In genomic region chr16:11576427-11577289, GRCh38 we compare ENCODE assay signal across 8 cellular contexts. TPM values are rescaled to one million over a fixed set of nuclear protein-coding genes. Genes with fewer than 3 reads are reported as not detected.
DNase-seq lines count a peak whose midpoint lies in the region; ATAC-seq, FAIRE-seq and TF ChIP-seq lines count a peak whose summit lies in the region.

No MANE protein-coding gene starts in this region.

- intact Hi-C loops in Right ventricle myocardium inferior (cut with DNase I) (no loop called here), Right ventricle myocardium superior (cut with DNase I) (no loop called here), upper lobe of right lung (cut with DNase I) (no loop called here)
- intact Hi-C loops in activated T-helper 1 cell treated with anti-CD3 and anti-CD28 coated beads, Interleukin-12 subunit alpha, Interleukin-12 subunit beta, Interleukin-2, Interleukin-4 antibody, amounts not matched to agents 30 ng/mL and 10 ng/mL and 1 ng/mL, durations not matched to agents 14 hours and 24 hours and 36 hours (cut with micrococcal nuclease): no loop called here

- no peak overlapping the region for H3K4me3 ChIP-seq in upper lobe of right lung

- TF ChIP-seq CTCF in upper lobe of right lung (IDR thresholded peaks at IDR 0.05) (no peak), nephron progenitor cell (IDR thresholded peaks at IDR 0.05) (no peak)

- ATAC-seq in Right ventricle myocardium inferior (peak; percentile 37), Right ventricle myocardium superior (ENCODE audit: poor library complexity) (no peak), HG03108 (IDR thresholded peaks at IDR 0.05; ENCODE audit: unreplicated experiment) (peak; percentile 74), upper lobe of right lung (peak; percentile 84)

- no peaks in the 10 kb centered on the region for H3K27me3 Mint-ChIP-seq in activated T-helper 1 cell treated with anti-CD3 and anti-CD28 coated beads, Interleukin-12 subunit alpha, Interleukin-12 subunit beta, Interleukin-2, Interleukin-4 antibody, amounts not matched to agents 30 ng/mL and 10 ng/mL and 1 ng/mL, durations not matched to agents 14 hours and 24 hours and 36 hours (ENCODE audit: insufficient read depth)
- peaks cover 7% of the 10 kb centered on the region for H3K27me3 Mint-ChIP-seq in nephron progenitor cell (ENCODE audit: low read depth, poor library complexity)

- DNase-seq in Right ventricle myocardium inferior (ENCODE audit: missing footprints) (no peak), Right ventricle myocardium superior (no peak), upper lobe of right lung (peak; percentile 28), frontal cortex (ENCODE audit: low spot score in 2 of 2) (no peak), nephron progenitor cell (no peak)
- no peak for DNase-seq in activated T-helper 1 cell treated with anti-CD3 and anti-CD28 coated beads, Interleukin-12 subunit alpha, Interleukin-12 subunit beta, Interleukin-2, Interleukin-4 antibody, amounts not matched to agents 30 ng/mL and 10 ng/mL and 1 ng/mL, durations not matched to agents 14 hours and 24 hours and 36 hours (ENCODE audit: low spot score)
- no peak for DNase-seq in effector CD4-positive, alpha-beta T cell

- peaks cover 4% of the 10 kb centered on the region for H3K36me3 ChIP-seq in upper lobe of right lung

- FAIRE-seq in frontal cortex (lab: Jason Lieb, UNC): no peak

- H3K27ac Mint-ChIP-seq in activated T-helper 1 cell treated with anti-CD3 and anti-CD28 coated beads, Interleukin-12 subunit alpha, Interleukin-12 subunit beta, Interleukin-2, Interleukin-4 antibody, amounts not matched to agents 30 ng/mL and 10 ng/mL and 1 ng/mL, durations not matched to agents 14 hours and 24 hours and 36 hours: peak overlapping the region; percentile 36
- no peak overlapping the region for H3K27ac Mint-ChIP-seq in nephron progenitor cell

- H3K4me1 Mint-ChIP-seq in activated T-helper 1 cell treated with anti-CD3 and anti-CD28 coated beads, Interleukin-12 subunit alpha, Interleukin-12 subunit beta, Interleukin-2, Interleukin-4 antibody, amounts not matched to agents 30 ng/mL and 10 ng/mL and 1 ng/mL, durations not matched to agents 14 hours and 24 hours and 36 hours (ENCODE audit: low read depth): peaks cover 65% of the 10 kb centered on the region
- H3K4me1 Mint-ChIP-seq in nephron progenitor cell: peaks cover 17% of the 10 kb centered on the region

- no peak overlapping the region for H3K27ac ChIP-seq in upper lobe of right lung

- H3K4me1 ChIP-seq in upper lobe of right lung: peaks cover 44% of the 10 kb centered on the region

- H3K9me3 ChIP-seq in upper lobe of right lung: no peaks in the 10 kb centered on the region

- no peak overlapping the region for H3K4me3 Mint-ChIP-seq in activated T-helper 1 cell treated with anti-CD3 and anti-CD28 coated beads, Interleukin-12 subunit alpha, Interleukin-12 subunit beta, Interleukin-2, Interleukin-4 antibody, amounts not matched to agents 30 ng/mL and 10 ng/mL and 1 ng/mL, durations not matched to agents 14 hours and 24 hours and 36 hours
- no peak overlapping the region for H3K4me3 Mint-ChIP-seq in nephron progenitor cell

- H3K27me3 ChIP-seq in upper lobe of right lung: no peaks in the 10 kb centered on the region

- peaks cover 49% of the 10 kb centered on the region for H3K36me3 Mint-ChIP-seq in activated T-helper 1 cell treated with anti-CD3 and anti-CD28 coated beads, Interleukin-12 subunit alpha, Interleukin-12 subunit beta, Interleukin-2, Interleukin-4 antibody, amounts not matched to agents 30 ng/mL and 10 ng/mL and 1 ng/mL, durations not matched to agents 14 hours and 24 hours and 36 hours (ENCODE audit: low read depth)
- H3K36me3 Mint-ChIP-seq in nephron progenitor cell (ENCODE audit: low read depth): peaks cover 23% of the 10 kb centered on the region

- no peaks in the 10 kb centered on the region for H3K9me3 Mint-ChIP-seq in activated T-helper 1 cell treated with anti-CD3 and anti-CD28 coated beads, Interleukin-12 subunit alpha, Interleukin-12 subunit beta, Interleukin-2, Interleukin-4 antibody, amounts not matched to agents 30 ng/mL and 10 ng/mL and 1 ng/mL, durations not matched to agents 14 hours and 24 hours and 36 hours
- H3K9me3 Mint-ChIP-seq in nephron progenitor cell: peaks cover 19% of the 10 kb centered on the region

RNA-seq across cellular contexts. Expression of gene LITAF, which starts 10.1 kb away (rescaled TPM):
- 78.4 TPM for total RNA-seq in Right ventricle myocardium inferior
- total RNA-seq in Right ventricle myocardium superior: 74.3 TPM
- total RNA-seq in activated T-helper 1 cell treated with anti-CD3 and anti-CD28 coated beads, Interleukin-12 subunit alpha, Interleukin-12 subunit beta, Interleukin-2, Interleukin-4 antibody, amounts not matched to agents 30 ng/mL and 10 ng/mL and 1 ng/mL, durations not matched to agents 14 hours and 24 hours and 36 hours: 197 and 199 TPM in 2 replicates
- total RNA-seq in upper lobe of right lung: 242 TPM
- total RNA-seq in frontal cortex: 8.2 TPM
